10 cellular contexts compared by ENCODE assay signal in the genomic region with DNA sequence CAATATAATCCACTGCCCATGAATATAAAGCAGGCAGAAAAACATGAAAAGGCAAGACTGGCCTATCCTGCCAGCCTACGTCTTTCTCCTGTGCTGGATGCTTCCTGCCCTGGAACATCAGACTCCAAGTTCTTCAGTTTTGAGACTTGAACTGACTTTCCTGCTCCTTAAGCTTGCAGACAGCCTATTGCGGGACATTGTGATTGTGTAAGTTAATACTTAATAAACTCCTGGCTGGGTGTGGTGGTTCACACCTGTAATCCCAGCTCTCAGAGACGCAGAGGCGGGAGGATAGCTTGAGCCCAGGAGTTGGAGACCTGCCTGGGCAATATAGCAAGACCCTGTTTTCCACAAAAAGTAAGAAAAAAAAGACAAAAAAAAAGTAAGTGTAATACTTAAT. TPM values are rescaled to one million over a fixed set of nuclear protein-coding genes. Genes with fewer than 3 reads are reported as not detected.
DNase-seq lines count a peak whose midpoint lies in the region; ATAC-seq and TF ChIP-seq lines count a peak whose summit lies in the region.
"Not testable (repeated sequence)": the region's sequence is repeated elsewhere in the genome, so short reads cannot be mapped to it uniquely, and the experiment has no call there.
"Had no signal": no experiment of that assay in that cellular context is flagged by ENCODE, and none has a peak within 500 bp of the region (broad histone marks: within the 10 kb centered on the region; RNA-seq: fewer than 3 reads in every experiment).

No MANE protein-coding gene starts in this region.

- not testable (repeated sequence) for H3K4me1 Mint-ChIP-seq in Caco-2 (ENCODE audit: low read depth, unreplicated experiment); activated T-cell treated with anti-CD3 and anti-CD28 coated beads, Interleukin-2, amount 50 U/mL, for 72 hours (ENCODE audit: low read depth); activated naive CD8-positive, alpha-beta T cell treated with anti-CD3 and anti-CD28 coated beads for 36 hours
- peaks cover 18% of the 10 kb centered on the region for H3K4me1 Mint-ChIP-seq in activated CD4-positive, alpha-beta T cell treated with anti-CD3 and anti-CD28 coated beads, Interleukin-2, amount 10 ng/mL, durations not matched to agents 7 days and 5 days
- H3K4me1 Mint-ChIP-seq in naive thymus-derived CD8-positive, alpha-beta T cell = peaks cover 3 to 20% (median 12%) of the 10 kb centered on the region in 4 donors

- not testable (repeated sequence) for H3K9me3 Mint-ChIP-seq in Caco-2 (ENCODE audit: unreplicated experiment); activated CD4-positive, alpha-beta T cell treated with anti-CD3 and anti-CD28 coated beads, Interleukin-2, amount 10 ng/mL, durations not matched to agents 7 days and 5 days; activated T-cell treated with anti-CD3 and anti-CD28 coated beads, Interleukin-2, amount 50 U/mL, for 72 hours; activated naive CD8-positive, alpha-beta T cell treated with anti-CD3 and anti-CD28 coated beads for 36 hours; naive thymus-derived CD8-positive, alpha-beta T cell

- H3K27me3 ChIP-seq in Caco-2 (replicated peaks; ENCODE audit: control insufficient read depth, insufficient read depth, low read length); hepatocyte; thyroid gland: not testable (repeated sequence)

- not testable (repeated sequence) for H3K4me1 ChIP-seq in Caco-2; hepatocyte (ENCODE audit: insufficient read depth); thyroid gland

- not testable (repeated sequence) for H4K20me1 ChIP-seq in hepatocyte (ENCODE audit: insufficient read depth, poor library complexity, severe bottlenecking)

- CTCF ChIA-PET in Caco-2 (lab: Charles Lee); activated CD4-positive, alpha-beta T cell treated with anti-CD3 and anti-CD28 coated beads, Interleukin-2, amount 10 ng/mL, durations not matched to agents 7 days and 5 days (lab: Charles Lee): not testable (repeated sequence)

- not testable (repeated sequence) for H3K9me3 ChIP-seq in Caco-2; hepatocyte (ENCODE audit: low read depth); thyroid gland

- intact Hi-C loops in Caco-2 (cut with micrococcal nuclease; ENCODE audit: unreplicated experiment); thyroid gland (cut with DNase I): not testable (repeated sequence)

- 56% methylated on average over 3 of the region's 4 CpGs for WGBS in hepatocyte (ENCODE audit: low lambda C conversion rate, missing lambda C conversion rate)
- WGBS in thyroid gland, 2 donors = 72 to 74% methylated on average over 3 of the region's 4 CpGs

- H3K4me2 ChIP-seq in hepatocyte = peak overlapping the region; percentile 66

- H2AFZ ChIP-seq in hepatocyte = not testable (repeated sequence)

- not testable (repeated sequence) for H3K27me3 Mint-ChIP-seq in Caco-2 (ENCODE audit: insufficient read depth, unreplicated experiment); activated CD4-positive, alpha-beta T cell treated with anti-CD3 and anti-CD28 coated beads, Interleukin-2, amount 10 ng/mL, durations not matched to agents 7 days and 5 days; activated T-cell treated with anti-CD3 and anti-CD28 coated beads, Interleukin-2, amount 50 U/mL, for 72 hours (ENCODE audit: low read depth); activated naive CD8-positive, alpha-beta T cell treated with anti-CD3 and anti-CD28 coated beads for 36 hours; naive thymus-derived CD8-positive, alpha-beta T cell

- not testable (repeated sequence) for TF ChIP-seq POLR2A in thyroid gland (IDR thresholded peaks at IDR 0.05)

- not testable (repeated sequence) for ATAC-seq in activated T-cell treated with anti-CD3 and anti-CD28 coated beads, Interleukin-2, amount 50 U/mL, for 72 hours (replicated peaks in 1 of 2); naive thymus-derived CD8-positive, alpha-beta T cell

- POLR2A ChIA-PET in Caco-2 (lab: Charles Lee); activated CD4-positive, alpha-beta T cell treated with anti-CD3 and anti-CD28 coated beads, Interleukin-2, amount 10 ng/mL, durations not matched to agents 7 days and 5 days (lab: Charles Lee); naive thymus-derived CD8-positive, alpha-beta T cell (lab: Charles Lee): not testable (repeated sequence)

- not testable (repeated sequence) for H3K9me2 ChIP-seq in hepatocyte (replicated peaks; ENCODE audit: insufficient read depth)

- not testable (repeated sequence) for TF ChIP-seq CTCF in Caco-2 (IDR thresholded peaks at IDR 0.05; ENCODE audit: insufficient read depth in 1 of 2, low read depth in 1 of 2, low read length in 1 of 2, severe bottlenecking in 1 of 2, unreplicated experiment in 1 of 2); hepatocyte (IDR thresholded peaks at IDR 0.05; ENCODE audit: poor library complexity); thyroid gland (IDR thresholded peaks at IDR 0.05)

- H3K36me3 ChIP-seq in Caco-2 (ENCODE audit: control insufficient read depth, insufficient read depth, low read length); hepatocyte (replicated peaks; ENCODE audit: insufficient read depth, low read depth); thyroid gland: not testable (repeated sequence)

- H3K4me3 Mint-ChIP-seq in Caco-2 (ENCODE audit: unreplicated experiment) = peak overlapping the region; percentile 69
- H3K4me3 Mint-ChIP-seq in activated CD4-positive, alpha-beta T cell treated with anti-CD3 and anti-CD28 coated beads, Interleukin-2, amount 10 ng/mL, durations not matched to agents 7 days and 5 days = peak overlapping the region; percentile 48
- peak overlapping the region in 1 of 2 donors; percentile 48 for H3K4me3 Mint-ChIP-seq in activated T-cell treated with anti-CD3 and anti-CD28 coated beads, Interleukin-2, amount 50 U/mL, for 72 hours
- H3K4me3 Mint-ChIP-seq in activated naive CD8-positive, alpha-beta T cell treated with anti-CD3 and anti-CD28 coated beads for 36 hours = peak overlapping the region; percentile 4
- peak overlapping the region in 9 of 10 donors; percentile 54 to 84 (median 75) for H3K4me3 Mint-ChIP-seq in naive thymus-derived CD8-positive, alpha-beta T cell

- not testable (repeated sequence) for H3K36me3 Mint-ChIP-seq in Caco-2 (ENCODE audit: insufficient read depth, unreplicated experiment); activated CD4-positive, alpha-beta T cell treated with anti-CD3 and anti-CD28 coated beads, Interleukin-2, amount 10 ng/mL, durations not matched to agents 7 days and 5 days (ENCODE audit: low read depth); activated T-cell treated with anti-CD3 and anti-CD28 coated beads, Interleukin-2, amount 50 U/mL, for 72 hours (ENCODE audit: insufficient read depth in 2 of 2); activated naive CD8-positive, alpha-beta T cell treated with anti-CD3 and anti-CD28 coated beads for 36 hours; naive thymus-derived CD8-positive, alpha-beta T cell

- peak overlapping the region; percentile 89 for H3K27ac ChIP-seq in hepatocyte
- peak overlapping the region; percentile 86 to 91 (median 88) for H3K27ac ChIP-seq in thyroid gland

- DNase-seq in Caco-2; activated CD4-positive, alpha-beta T cell treated with anti-CD3 and anti-CD28 coated beads, Interleukin-2, amount 10 ng/mL, durations not matched to agents 7 days and 5 days; activated T-cell treated with anti-CD3 and anti-CD28 coated beads, Interleukin-2, amount 50 U/mL, for 72 hours; activated naive CD8-positive, alpha-beta T cell treated with anti-CD3 and anti-CD28 coated beads for 36 hours; hepatocyte (ENCODE audit: low spot score); naive thymus-derived CD8-positive, alpha-beta T cell: not testable (repeated sequence)
- DNase-seq in thyroid gland = peak; percentile 11 to 12

- TSS peak; percentile 93 for BruUV-seq in Caco-2 (replicated peaks; lab: Mats Ljungman, UMichigan)

- not testable (repeated sequence) for H3K79me2 ChIP-seq in hepatocyte

- H3K4me3 ChIP-seq in Caco-2 (ENCODE audit: low read depth, low read length); hepatocyte; thyroid gland (replicated peaks in 1 of 3): not testable (repeated sequence)

- peak overlapping the region; percentile 89 for H3K27ac Mint-ChIP-seq in Caco-2 (ENCODE audit: unreplicated experiment)
- H3K27ac Mint-ChIP-seq in activated CD4-positive, alpha-beta T cell treated with anti-CD3 and anti-CD28 coated beads, Interleukin-2, amount 10 ng/mL, durations not matched to agents 7 days and 5 days = peak overlapping the region; percentile 88
- peak overlapping the region; percentile 64 for H3K27ac Mint-ChIP-seq in activated T-cell treated with anti-CD3 and anti-CD28 coated beads, Interleukin-2, amount 50 U/mL, for 72 hours
- peak overlapping the region; percentile 65 for H3K27ac Mint-ChIP-seq in activated naive CD8-positive, alpha-beta T cell treated with anti-CD3 and anti-CD28 coated beads for 36 hours
- H3K27ac Mint-ChIP-seq in naive thymus-derived CD8-positive, alpha-beta T cell = peak overlapping the region; percentile 92 to 97 (median 94)

RNA-seq across cellular contexts. Expression of a gene that starts 52.3 kb away (rescaled TPM):
- total RNA-seq in Caco-2 (2022) = not detected in 2 replicates
- total RNA-seq in activated CD4-positive, alpha-beta T cell treated with anti-CD3 and anti-CD28 coated beads, Interleukin-2, amount 10 ng/mL, durations not matched to agents 7 days and 5 days = under 1 TPM in 1 of 2 experiments, not detected in 1; 0.69 TPM
- not detected for total RNA-seq in activated T-cell treated with anti-CD3 and anti-CD28 coated beads, Interleukin-2, amount 50 U/mL, for 72 hours
- not detected for total RNA-seq in activated naive CD8-positive, alpha-beta T cell treated with anti-CD3 and anti-CD28 coated beads for 36 hours
- total RNA-seq in hepatocyte = not detected in 2 replicates
- polyA plus RNA-seq in hepatocyte = not detected in 2 replicates
- total RNA-seq in naive thymus-derived CD8-positive, alpha-beta T cell = not detected
- not detected for polyA plus RNA-seq in naive thymus-derived CD8-positive, alpha-beta T cell
- not detected for total RNA-seq in thyroid gland
- total RNA-seq: GM23338, M059J, PC-9 had no signal
- polyA plus RNA-seq: GM23338 had no signal
